Comparison of ENCODE assay signal across 1 cellular context in the genomic region with DNA sequence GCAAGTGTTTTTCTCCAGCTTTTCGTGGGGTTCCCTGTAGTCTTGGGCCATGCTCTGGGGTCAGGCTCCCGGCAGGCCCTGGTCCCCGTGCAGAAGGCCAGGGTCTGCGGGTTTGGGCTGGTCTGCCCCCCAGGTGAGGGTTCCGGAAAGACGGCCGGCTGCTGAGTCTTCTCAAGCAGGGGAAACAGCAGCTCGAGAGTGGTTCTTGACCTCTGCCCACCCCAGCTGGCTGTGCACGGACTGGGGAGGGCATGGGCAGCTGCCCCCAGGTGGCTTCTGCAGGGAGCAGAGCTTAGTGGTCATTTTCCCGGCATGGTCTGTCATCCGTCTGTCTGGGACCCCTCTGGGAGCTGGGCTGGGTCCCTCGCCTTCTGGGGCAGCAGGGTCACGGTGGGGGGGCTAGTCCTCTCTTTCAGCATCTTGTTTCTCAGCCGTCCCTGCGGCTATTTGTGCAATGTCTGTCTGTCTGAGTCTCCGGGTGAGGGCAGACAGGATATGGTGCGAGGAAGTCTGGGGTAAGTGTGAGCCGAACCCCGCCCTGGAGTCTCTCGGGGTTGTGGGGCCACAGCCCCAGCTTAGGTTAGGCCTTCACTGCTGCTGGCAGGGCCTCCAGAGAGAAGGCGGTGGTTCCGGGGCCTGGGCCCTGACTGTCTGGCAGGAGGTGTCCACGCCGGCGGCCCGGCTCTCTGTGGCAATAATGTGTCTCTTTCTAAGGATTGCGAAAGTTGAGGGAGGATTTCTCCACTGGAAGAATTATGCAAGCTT.
TF ChIP-seq lines count a peak whose summit lies in the region.

No MANE protein-coding gene starts in this region.

TF ChIP-seq in HepG2, 621 proteins besides CTCF, POLR2A, EP300 and RAD21 (continued from another document and continues in another):
- TF ChIP-seq, protein P1, sequence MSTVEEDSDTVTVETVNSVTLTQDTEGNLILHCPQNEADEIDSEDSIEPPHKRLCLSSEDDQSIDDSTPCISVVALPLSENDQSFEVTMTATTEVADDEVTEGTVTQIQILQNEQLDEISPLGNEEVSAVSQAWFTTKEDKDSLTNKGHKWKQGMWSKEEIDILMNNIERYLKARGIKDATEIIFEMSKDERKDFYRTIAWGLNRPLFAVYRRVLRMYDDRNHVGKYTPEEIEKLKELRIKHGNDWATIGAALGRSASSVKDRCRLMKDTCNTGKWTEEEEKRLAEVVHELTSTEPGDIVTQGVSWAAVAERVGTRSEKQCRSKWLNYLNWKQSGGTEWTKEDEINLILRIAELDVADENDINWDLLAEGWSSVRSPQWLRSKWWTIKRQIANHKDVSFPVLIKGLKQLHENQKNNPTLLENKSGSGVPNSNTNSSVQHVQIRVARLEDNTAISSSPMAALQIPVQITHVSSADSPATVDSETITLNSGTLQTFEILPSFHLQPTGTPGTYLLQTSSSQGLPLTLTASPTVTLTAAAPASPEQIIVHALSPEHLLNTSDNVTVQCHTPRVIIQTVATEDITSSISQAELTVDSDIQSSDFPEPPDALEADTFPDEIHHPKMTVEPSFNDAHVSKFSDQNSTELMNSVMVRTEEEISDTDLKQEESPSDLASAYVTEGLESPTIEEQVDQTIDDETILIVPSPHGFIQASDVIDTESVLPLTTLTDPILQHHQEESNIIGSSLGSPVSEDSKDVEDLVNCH (CRISPR knock-in tag; IDR thresholded peaks at IDR 0.05) = no peak
- TF ChIP-seq, protein P2, sequence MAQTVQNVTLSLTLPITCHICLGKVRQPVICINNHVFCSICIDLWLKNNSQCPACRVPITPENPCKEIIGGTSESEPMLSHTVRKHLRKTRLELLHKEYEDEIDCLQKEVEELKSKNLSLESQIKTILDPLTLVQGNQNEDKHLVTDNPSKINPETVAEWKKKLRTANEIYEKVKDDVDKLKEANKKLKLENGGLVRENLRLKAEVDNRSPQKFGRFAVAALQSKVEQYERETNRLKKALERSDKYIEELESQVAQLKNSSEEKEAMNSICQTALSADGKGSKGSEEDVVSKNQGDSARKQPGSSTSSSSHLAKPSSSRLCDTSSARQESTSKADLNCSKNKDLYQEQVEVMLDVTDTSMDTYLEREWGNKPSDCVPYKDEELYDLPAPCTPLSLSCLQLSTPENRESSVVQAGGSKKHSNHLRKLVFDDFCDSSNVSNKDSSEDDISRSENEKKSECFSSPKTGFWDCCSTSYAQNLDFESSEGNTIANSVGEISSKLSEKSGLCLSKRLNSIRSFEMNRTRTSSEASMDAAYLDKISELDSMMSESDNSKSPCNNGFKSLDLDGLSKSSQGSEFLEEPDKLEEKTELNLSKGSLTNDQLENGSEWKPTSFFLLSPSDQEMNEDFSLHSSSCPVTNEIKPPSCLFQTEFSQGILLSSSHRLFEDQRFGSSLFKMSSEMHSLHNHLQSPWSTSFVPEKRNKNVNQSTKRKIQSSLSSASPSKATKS (CRISPR knock-in tag; IDR thresholded peaks at IDR 0.05) = 0 out of 2 replicates have a peak, but pooled peaks have one; percentile 54
- TF ChIP-seq ZNF703 (CRISPR knock-in tag; IDR thresholded peaks at IDR 0.05; ENCODE audit: borderline replicate concordance) = no peak
- TF ChIP-seq, protein P3, sequence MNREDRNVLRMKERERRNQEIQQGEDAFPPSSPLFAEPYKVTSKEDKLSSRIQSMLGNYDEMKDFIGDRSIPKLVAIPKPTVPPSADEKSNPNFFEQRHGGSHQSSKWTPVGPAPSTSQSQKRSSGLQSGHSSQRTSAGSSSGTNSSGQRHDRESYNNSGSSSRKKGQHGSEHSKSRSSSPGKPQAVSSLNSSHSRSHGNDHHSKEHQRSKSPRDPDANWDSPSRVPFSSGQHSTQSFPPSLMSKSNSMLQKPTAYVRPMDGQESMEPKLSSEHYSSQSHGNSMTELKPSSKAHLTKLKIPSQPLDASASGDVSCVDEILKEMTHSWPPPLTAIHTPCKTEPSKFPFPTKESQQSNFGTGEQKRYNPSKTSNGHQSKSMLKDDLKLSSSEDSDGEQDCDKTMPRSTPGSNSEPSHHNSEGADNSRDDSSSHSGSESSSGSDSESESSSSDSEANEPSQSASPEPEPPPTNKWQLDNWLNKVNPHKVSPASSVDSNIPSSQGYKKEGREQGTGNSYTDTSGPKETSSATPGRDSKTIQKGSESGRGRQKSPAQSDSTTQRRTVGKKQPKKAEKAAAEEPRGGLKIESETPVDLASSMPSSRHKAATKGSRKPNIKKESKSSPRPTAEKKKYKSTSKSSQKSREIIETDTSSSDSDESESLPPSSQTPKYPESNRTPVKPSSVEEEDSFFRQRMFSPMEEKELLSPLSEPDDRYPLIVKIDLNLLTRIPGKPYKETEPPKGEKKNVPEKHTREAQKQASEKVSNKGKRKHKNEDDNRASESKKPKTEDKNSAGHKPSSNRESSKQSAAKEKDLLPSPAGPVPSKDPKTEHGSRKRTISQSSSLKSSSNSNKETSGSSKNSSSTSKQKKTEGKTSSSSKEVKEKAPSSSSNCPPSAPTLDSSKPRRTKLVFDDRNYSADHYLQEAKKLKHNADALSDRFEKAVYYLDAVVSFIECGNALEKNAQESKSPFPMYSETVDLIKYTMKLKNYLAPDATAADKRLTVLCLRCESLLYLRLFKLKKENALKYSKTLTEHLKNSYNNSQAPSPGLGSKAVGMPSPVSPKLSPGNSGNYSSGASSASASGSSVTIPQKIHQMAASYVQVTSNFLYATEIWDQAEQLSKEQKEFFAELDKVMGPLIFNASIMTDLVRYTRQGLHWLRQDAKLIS (CRISPR knock-in tag; IDR thresholded peaks at IDR 0.05) = no peak; the same call in 1 of the 2 replicates
- no peak for TF ChIP-seq CENPT (CRISPR knock-in tag; IDR thresholded peaks at IDR 0.05; ENCODE audit: low read depth)
- TF ChIP-seq, protein P4, sequence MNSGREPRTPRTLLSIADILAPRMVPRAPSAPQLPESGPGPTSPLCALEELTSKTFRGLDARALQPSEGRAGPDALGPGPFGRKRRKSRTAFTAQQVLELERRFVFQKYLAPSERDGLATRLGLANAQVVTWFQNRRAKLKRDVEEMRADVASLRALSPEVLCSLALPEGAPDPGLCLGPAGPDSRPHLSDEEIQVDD (CRISPR knock-in tag; IDR thresholded peaks at IDR 0.05; ENCODE audit: borderline replicate concordance) = peak; percentile 21; the same call in 1 of the 2 replicates
- TF ChIP-seq ZC3H4 (CRISPR knock-in tag; IDR thresholded peaks at IDR 0.05; ENCODE audit: borderline replicate concordance) = no peak
- TF ChIP-seq, protein P5, sequence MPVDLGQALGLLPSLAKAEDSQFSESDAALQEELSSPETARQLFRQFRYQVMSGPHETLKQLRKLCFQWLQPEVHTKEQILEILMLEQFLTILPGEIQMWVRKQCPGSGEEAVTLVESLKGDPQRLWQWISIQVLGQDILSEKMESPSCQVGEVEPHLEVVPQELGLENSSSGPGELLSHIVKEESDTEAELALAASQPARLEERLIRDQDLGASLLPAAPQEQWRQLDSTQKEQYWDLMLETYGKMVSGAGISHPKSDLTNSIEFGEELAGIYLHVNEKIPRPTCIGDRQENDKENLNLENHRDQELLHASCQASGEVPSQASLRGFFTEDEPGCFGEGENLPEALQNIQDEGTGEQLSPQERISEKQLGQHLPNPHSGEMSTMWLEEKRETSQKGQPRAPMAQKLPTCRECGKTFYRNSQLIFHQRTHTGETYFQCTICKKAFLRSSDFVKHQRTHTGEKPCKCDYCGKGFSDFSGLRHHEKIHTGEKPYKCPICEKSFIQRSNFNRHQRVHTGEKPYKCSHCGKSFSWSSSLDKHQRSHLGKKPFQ (CRISPR knock-in tag; IDR thresholded peaks at IDR 0.05; ENCODE audit: insufficient replicate concordance) = peak; percentile 48
- TF ChIP-seq NR2C2 (CRISPR knock-in tag; IDR thresholded peaks at IDR 0.05; ENCODE audit: borderline replicate concordance) = peak; percentile 77
- 0 out of 2 replicates have a peak, but pooled peaks have one; percentile 52 for TF ChIP-seq POGZ (CRISPR knock-in tag; IDR thresholded peaks at IDR 0.05)
- peak; percentile 95 for TF ChIP-seq GATAD2A (CRISPR knock-in tag; IDR thresholded peaks at IDR 0.05)
- TF ChIP-seq, protein P6, sequence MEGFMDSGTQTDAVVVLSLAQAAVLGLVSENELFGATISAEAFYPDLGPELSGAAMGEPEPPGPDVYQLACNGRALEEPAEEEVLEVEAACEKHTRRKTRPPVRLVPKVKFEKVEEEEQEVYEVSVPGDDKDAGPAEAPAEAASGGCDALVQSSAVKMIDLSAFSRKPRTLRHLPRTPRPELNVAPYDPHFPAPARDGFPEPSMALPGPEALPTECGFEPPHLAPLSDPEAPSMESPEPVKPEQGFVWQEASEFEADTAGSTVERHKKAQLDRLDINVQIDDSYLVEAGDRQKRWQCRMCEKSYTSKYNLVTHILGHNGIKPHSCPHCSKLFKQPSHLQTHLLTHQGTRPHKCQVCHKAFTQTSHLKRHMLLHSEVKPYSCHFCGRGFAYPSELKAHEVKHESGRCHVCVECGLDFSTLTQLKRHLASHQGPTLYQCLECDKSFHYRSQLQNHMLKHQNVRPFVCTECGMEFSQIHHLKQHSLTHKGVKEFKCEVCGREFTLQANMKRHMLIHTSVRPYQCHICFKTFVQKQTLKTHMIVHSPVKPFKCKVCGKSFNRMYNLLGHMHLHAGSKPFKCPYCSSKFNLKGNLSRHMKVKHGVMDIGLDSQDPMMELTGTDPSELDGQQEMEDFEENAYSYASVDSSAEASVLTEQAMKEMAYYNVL (CRISPR knock-in tag; IDR thresholded peaks at IDR 0.05; ENCODE audit: borderline replicate concordance) = peak; percentile 84
- TF ChIP-seq, protein P7, sequence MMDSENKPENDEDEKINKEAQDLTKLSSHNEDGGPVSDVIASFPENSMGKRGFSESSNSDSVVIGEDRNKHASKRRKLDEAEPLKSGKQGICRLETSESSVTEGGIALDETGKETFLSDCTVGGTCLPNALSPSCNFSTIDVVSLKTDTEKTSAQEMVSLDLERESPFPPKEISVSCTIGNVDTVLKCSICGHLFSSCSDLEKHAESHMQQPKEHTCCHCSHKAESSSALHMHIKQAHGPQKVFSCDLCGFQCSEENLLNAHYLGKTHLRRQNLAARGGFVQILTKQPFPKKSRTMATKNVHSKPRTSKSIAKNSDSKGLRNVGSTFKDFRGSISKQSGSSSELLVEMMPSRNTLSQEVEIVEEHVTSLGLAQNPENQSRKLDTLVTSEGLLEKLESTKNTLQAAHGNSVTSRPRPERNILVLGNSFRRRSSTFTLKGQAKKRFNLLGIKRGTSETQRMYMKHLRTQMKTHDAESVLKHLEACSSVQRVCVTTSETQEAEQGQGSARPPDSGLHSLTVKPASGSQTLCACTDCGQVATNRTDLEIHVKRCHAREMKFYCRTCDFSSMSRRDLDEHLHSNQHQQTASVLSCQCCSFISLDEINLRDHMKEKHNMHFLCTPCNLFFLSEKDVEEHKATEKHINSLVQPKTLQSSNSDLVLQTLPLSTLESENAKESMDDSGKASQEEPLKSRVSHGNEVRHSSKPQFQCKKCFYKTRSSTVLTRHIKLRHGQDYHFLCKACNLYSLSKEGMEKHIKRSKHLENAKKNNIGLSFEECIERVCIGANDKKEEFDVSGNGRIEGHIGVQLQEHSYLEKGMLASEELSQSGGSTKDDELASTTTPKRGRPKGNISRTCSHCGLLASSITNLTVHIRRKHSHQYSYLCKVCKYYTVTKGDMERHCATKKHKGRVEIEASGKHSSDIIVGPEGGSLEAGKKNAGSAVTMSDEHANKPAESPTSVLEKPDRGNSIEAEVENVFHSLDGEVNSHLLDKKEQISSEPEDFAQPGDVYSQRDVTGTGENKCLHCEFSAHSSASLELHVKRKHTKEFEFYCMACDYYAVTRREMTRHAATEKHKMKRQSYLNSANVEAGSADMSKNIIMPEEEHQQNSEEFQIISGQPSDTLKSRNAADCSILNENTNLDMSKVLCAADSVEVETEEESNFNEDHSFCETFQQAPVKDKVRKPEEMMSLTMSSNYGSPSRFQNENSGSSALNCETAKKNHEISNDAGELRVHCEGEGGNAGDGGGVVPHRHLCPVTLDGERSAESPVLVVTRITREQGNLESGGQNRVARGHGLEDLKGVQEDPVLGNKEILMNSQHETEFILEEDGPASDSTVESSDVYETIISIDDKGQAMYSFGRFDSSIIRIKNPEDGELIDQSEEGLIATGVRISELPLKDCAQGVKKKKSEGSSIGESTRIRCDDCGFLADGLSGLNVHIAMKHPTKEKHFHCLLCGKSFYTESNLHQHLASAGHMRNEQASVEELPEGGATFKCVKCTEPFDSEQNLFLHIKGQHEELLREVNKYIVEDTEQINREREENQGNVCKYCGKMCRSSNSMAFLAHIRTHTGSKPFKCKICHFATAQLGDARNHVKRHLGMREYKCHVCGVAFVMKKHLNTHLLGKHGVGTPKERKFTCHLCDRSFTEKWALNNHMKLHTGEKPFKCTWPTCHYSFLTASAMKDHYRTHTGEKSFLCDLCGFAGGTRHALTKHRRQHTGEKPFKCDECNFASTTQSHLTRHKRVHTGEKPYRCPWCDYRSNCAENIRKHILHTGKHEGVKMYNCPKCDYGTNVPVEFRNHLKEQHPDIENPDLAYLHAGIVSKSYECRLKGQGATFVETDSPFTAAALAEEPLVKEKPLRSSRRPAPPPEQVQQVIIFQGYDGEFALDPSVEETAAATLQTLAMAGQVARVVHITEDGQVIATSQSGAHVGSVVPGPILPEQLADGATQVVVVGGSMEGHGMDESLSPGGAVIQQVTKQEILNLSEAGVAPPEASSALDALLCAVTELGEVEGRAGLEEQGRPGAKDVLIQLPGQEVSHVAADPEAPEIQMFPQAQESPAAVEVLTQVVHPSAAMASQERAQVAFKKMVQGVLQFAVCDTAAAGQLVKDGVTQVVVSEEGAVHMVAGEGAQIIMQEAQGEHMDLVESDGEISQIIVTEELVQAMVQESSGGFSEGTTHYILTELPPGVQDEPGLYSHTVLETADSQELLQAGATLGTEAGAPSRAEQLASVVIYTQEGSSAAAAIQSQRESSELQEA (CRISPR knock-in tag; IDR thresholded peaks at IDR 0.05; ENCODE audit: not compliant biosample characterization) = no peak
- TF ChIP-seq SP140L (CRISPR knock-in tag; IDR thresholded peaks at IDR 0.05; ENCODE audit: borderline replicate concordance) = no peak
- no peak for TF ChIP-seq ZIK1 (CRISPR knock-in tag; IDR thresholded peaks at IDR 0.05; ENCODE audit: borderline replicate concordance, low read depth)
- TF ChIP-seq, protein P8, sequence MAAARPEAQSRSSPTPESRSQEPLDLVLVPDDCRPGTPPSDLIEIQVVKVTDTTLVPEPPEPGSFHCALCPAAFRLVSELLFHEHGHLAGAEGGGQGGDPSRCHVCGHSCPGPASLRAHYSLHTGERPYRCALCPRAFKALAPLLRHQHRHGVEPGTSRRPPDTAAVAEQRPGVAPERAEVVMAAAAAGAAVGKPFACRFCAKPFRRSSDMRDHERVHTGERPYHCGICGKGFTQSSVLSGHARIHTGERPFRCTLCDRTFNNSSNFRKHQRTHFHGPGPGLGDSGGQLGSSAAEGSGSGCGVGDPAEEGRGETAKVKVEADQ (CRISPR knock-in tag; IDR thresholded peaks at IDR 0.05; ENCODE audit: borderline replicate concordance) = no peak
- TF ChIP-seq NR2F2 (IDR thresholded peaks at IDR 0.05; ENCODE audit: borderline replicate concordance, low read depth) = peak; percentile 60; the same call in 1 of the 2 replicates
- TF ChIP-seq U2AF1 (optimal IDR thresholded peaks at IDR 0.05; ENCODE audit: low read depth, low read length) = no peak
- peak; percentile 83 for TF ChIP-seq RXRB (CRISPR knock-in tag; IDR thresholded peaks at IDR 0.05; ENCODE audit: borderline replicate concordance)
- TF ChIP-seq, protein P9, sequence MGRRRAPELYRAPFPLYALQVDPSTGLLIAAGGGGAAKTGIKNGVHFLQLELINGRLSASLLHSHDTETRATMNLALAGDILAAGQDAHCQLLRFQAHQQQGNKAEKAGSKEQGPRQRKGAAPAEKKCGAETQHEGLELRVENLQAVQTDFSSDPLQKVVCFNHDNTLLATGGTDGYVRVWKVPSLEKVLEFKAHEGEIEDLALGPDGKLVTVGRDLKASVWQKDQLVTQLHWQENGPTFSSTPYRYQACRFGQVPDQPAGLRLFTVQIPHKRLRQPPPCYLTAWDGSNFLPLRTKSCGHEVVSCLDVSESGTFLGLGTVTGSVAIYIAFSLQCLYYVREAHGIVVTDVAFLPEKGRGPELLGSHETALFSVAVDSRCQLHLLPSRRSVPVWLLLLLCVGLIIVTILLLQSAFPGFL (CRISPR knock-in tag; IDR thresholded peaks at IDR 0.05) = no peak
- no peak for TF ChIP-seq PHF20 (CRISPR knock-in tag; IDR thresholded peaks at IDR 0.05)
- TF ChIP-seq NFIB (CRISPR knock-in tag; IDR thresholded peaks at IDR 0.05; ENCODE audit: borderline replicate concordance) = no peak
- TF ChIP-seq RBM39 (IDR thresholded peaks at IDR 0.05; ENCODE audit: low read depth, low read length, poor library complexity, severe bottlenecking) = no peak
- TF ChIP-seq ZNF605 (CRISPR knock-in tag; IDR thresholded peaks at IDR 0.05) = peak; percentile 76
- no peak for TF ChIP-seq ZFP41 (CRISPR knock-in tag; IDR thresholded peaks at IDR 0.05; ENCODE audit: borderline replicate concordance)
